In the genomic region with DNA sequence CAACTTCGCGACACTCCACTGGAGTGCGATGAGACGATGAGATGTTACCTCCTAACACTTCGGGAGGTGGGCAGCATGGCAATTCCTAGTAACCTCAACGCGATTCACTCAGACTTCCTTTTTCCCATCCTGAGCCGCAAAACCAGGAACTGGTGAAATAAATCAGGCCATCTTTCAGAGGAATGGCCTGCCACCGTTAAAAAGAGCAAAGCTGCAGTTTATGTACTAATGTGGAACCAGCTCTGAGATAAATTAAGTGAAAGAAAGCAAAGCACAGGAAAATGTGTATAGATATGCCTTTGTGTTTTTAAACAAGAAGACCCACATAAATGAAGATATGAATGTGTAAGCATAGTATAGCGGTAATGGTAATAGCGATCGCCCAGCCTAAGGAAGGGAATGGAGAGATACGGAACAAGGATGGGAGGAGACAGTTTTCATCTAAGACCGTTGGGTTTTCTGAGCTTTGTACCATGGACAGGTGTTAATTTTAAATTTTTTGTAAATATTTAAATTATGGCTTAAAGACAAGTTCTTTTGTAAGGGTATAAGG, we compare ENCODE assay signal across 8 cellular contexts. TPM values are rescaled to one million over a fixed set of nuclear protein-coding genes. Genes with fewer than 3 reads are reported as not detected.
DNase-seq lines count a peak whose midpoint lies in the region; ATAC-seq, FAIRE-seq and TF ChIP-seq lines count a peak whose summit lies in the region.

No MANE protein-coding gene starts in this region.

- H3K4me3 Mint-ChIP-seq in T-cell, result peak overlapping the region; percentile 95 to 99 (median 97)

- POLR2A ChIA-PET in T-cell (lab: Charles Lee), result interaction anchor here (0.5 to 1.7 kb wide), 6 partner anchors 9 to 200 kb away, joined by 3 to 9 read pairs (median 5); partner anchors contain the start of gene RAB7A (in 1 of the 2)

- peak overlapping the region; percentile 99 for H3K27ac Mint-ChIP-seq in T-cell

- ATAC-seq in T-cell (replicated peaks in 1 of 4) (no peak), HG03175 (IDR thresholded peaks at IDR 0.05; ENCODE audit: unreplicated experiment) (no peak)

- no peak for TF ChIP-seq CTCF in fibroblast of pulmonary artery (IDR thresholded peaks at IDR 0.05; ENCODE audit: low read length, missing control alignments)

- FAIRE-seq in H54 (lab: Jason Lieb, UNC), result no peak

- H3K36me3 Mint-ChIP-seq in T-cell, result no peaks in the 10 kb centered on the region

- in situ Hi-C loops in ACHN (cut with HindIII; ENCODE audit: low pct_ligation_motif_present, low pct_unique_long_range_greater_than_20kb, low sequenced_read_pairs), result no loop called here

- peak overlapping the region; percentile 77 for H3K4me3 ChIP-seq in fibroblast of pulmonary artery (replicated peaks; ENCODE audit: low read depth, low read length)

- no peaks in the 10 kb centered on the region for H3K27me3 Mint-ChIP-seq in T-cell

- TF ChIP-seq POLR2A in H54 (IDR thresholded peaks at IDR 0.05; ENCODE audit: low read depth, low read length), result 0 out of 2 replicates have a peak, but pooled peaks have one; percentile 35

- peaks cover 26 to 54% (median 26%) of the 10 kb centered on the region in 3 donors for H3K4me1 Mint-ChIP-seq in T-cell

- H3K9me3 Mint-ChIP-seq in T-cell, result no peaks in the 10 kb centered on the region

- DNase-seq in ACHN, result peak; percentile 50
- DNase-seq in H54 (ENCODE audit: insufficient read length, low spot score), result no peak
- no peak for DNase-seq in T-cell
- no peak for DNase-seq in fibroblast of pulmonary artery (ENCODE audit: low read depth)
- DNase-seq in renal cortical epithelial cell (ENCODE audit: low read depth), result peak; percentile 30
- no peak for DNase-seq in middle frontal gyrus (ENCODE audit: extremely low spot score, low spot score)
- DNase-seq in NOMO-1 treated with dmso at 0.1 percent for 144 hours (lab: John Stamatoyannopoulos, UW; ENCODE audit: unreplicated experiment), result no peak

- CTCF ChIA-PET in T-cell (lab: Charles Lee), result interaction anchor here (0.7 to 3.5 kb wide), 18 partner anchors 44 to 759 kb away, joined by 3 to 36 read pairs (median 10); partner anchors contain the start of genes ACAD9 (in 1 of the 2), IFT122 (in 1 of the 2) and MBD4 (in 1 of the 2)

RNA-seq across cellular contexts. Expression of gene RPN1, which starts 30.7 kb away (rescaled TPM):
- total RNA-seq in T-cell, result 100 to 1,000 TPM in 3 of 5 donors, 10 to 100 TPM in 2; 86.1 to 119 (median 100) TPM
- total RNA-seq in renal cortical epithelial cell, result 339 and 570 TPM in 2 replicates

RNA-seq across cellular contexts. Expression of gene RAB7A, which starts 44.6 kb away (rescaled TPM):
- total RNA-seq in T-cell, result 100 to 1,000 TPM; 130 to 161 (median 140) TPM
- total RNA-seq in renal cortical epithelial cell, result 33.9 and 100.0 TPM in 2 replicates

Comparison
In these comparisons a context has a peak if more than half of its experiments do, and no peak if none do; other contexts are left out.
1. DNase-seq: peak in ACHN (single experiment) and renal cortical epithelial cell (single experiment); none in H54 (single experiment), T-cell (0 of 34), fibroblast of pulmonary artery (single experiment), middle frontal gyrus (single experiment) and NOMO-1 treated with dmso at 0.1 percent for 144 hours (single experiment).